Comparison of ENCODE assay signal across 1 cellular context in the genomic region with DNA sequence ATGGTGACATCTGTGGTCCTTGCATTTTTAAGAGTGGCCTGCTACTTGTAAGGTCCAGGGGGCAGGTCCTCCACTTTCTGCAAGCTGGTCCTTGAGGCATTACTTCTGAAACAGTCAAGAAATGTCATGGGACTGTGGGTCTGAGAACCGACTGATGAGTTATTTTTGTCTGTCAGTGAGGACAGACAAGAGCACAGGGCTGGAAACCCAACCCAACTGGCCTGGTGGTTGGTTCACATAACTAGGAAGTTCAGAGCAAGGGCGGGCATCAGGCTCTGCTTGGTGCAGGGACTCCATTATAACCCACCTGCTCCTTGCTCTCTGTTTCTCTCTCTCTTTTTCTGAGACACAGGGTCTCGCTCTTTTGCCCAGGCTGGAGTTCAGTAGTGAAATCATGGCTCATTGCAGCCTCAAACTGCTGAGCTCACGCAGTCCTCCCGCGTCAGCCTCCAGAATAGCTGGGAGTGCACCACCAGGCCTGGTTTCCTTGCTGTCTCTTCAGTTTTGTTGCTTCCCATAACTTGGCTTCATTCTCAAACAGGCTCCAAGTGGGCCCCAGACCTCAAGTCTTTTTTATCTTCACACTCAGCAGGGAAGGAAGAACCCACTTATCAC.
TF ChIP-seq lines count a peak whose summit lies in the region.

No MANE protein-coding gene starts in this region.

TF ChIP-seq in HepG2, 621 proteins besides CTCF, POLR2A, EP300 and RAD21 (continued from another document and continues in another):
- TF ChIP-seq, protein P1, sequence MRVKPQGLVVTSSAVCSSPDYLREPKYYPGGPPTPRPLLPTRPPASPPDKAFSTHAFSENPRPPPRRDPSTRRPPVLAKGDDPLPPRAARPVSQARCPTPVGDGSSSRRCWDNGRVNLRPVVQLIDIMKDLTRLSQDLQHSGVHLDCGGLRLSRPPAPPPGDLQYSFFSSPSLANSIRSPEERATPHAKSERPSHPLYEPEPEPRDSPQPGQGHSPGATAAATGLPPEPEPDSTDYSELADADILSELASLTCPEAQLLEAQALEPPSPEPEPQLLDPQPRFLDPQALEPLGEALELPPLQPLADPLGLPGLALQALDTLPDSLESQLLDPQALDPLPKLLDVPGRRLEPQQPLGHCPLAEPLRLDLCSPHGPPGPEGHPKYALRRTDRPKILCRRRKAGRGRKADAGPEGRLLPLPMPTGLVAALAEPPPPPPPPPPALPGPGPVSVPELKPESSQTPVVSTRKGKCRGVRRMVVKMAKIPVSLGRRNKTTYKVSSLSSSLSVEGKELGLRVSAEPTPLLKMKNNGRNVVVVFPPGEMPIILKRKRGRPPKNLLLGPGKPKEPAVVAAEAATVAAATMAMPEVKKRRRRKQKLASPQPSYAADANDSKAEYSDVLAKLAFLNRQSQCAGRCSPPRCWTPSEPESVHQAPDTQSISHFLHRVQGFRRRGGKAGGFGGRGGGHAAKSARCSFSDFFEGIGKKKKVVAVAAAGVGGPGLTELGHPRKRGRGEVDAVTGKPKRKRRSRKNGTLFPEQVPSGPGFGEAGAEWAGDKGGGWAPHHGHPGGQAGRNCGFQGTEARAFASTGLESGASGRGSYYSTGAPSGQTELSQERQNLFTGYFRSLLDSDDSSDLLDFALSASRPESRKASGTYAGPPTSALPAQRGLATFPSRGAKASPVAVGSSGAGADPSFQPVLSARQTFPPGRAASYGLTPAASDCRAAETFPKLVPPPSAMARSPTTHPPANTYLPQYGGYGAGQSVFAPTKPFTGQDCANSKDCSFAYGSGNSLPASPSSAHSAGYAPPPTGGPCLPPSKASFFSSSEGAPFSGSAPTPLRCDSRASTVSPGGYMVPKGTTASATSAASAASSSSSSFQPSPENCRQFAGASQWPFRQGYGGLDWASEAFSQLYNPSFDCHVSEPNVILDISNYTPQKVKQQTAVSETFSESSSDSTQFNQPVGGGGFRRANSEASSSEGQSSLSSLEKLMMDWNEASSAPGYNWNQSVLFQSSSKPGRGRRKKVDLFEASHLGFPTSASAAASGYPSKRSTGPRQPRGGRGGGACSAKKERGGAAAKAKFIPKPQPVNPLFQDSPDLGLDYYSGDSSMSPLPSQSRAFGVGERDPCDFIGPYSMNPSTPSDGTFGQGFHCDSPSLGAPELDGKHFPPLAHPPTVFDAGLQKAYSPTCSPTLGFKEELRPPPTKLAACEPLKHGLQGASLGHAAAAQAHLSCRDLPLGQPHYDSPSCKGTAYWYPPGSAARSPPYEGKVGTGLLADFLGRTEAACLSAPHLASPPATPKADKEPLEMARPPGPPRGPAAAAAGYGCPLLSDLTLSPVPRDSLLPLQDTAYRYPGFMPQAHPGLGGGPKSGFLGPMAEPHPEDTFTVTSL (CRISPR knock-in tag; IDR thresholded peaks at IDR 0.05; ENCODE audit: borderline replicate concordance) = no peak
- TF ChIP-seq ATF1 (CRISPR knock-in tag; IDR thresholded peaks at IDR 0.05) (no peak), NR3C1 (CRISPR knock-in tag; IDR thresholded peaks at IDR 0.05) (peak; percentile 9; the same call in 1 of the 2 replicates), TAF1 (CRISPR knock-in tag; IDR thresholded peaks at IDR 0.05) (no peak), KLF12 (CRISPR knock-in tag; IDR thresholded peaks at IDR 0.05; ENCODE audit: borderline replicate concordance) (no peak), ZNF253 (CRISPR knock-in tag; IDR thresholded peaks at IDR 0.05; ENCODE audit: borderline replicate concordance) (no peak), ZNF766 (CRISPR knock-in tag; IDR thresholded peaks at IDR 0.05; ENCODE audit: borderline replicate concordance) (no peak), JARID2 (CRISPR knock-in tag; IDR thresholded peaks at IDR 0.05; ENCODE audit: insufficient replicate concordance) (no peak), PAWR (CRISPR knock-in tag; IDR thresholded peaks at IDR 0.05; ENCODE audit: borderline replicate concordance) (no peak), PHF20 (CRISPR knock-in tag; IDR thresholded peaks at IDR 0.05) (no peak), CHD2 (IDR thresholded peaks at IDR 0.05; ENCODE audit: low read depth, low read length) (no peak), HNRNPH1 (optimal IDR thresholded peaks at IDR 0.05; ENCODE audit: low read depth, low read length) (no peak), ZNF10 (CRISPR knock-in tag; IDR thresholded peaks at IDR 0.05; ENCODE audit: borderline replicate concordance, low read depth) (no peak), KDM2A (CRISPR knock-in tag; IDR thresholded peaks at IDR 0.05; ENCODE audit: borderline replicate concordance, low read depth) (no peak), IRX3 (CRISPR knock-in tag; IDR thresholded peaks at IDR 0.05; ENCODE audit: borderline replicate concordance, low read depth) (no peak), ZNF569 (CRISPR knock-in tag; IDR thresholded peaks at IDR 0.05; ENCODE audit: borderline replicate concordance) (no peak), MAFF (IDR thresholded peaks at IDR 0.05; ENCODE audit: low read depth, low read length) (no peak), SIN3A (IDR thresholded peaks at IDR 0.05; ENCODE audit: borderline replicate concordance, low read depth, low read length) (no peak), TBX2 (CRISPR knock-in tag; IDR thresholded peaks at IDR 0.05; ENCODE audit: borderline replicate concordance) (no peak), ZC3H4 (CRISPR knock-in tag; IDR thresholded peaks at IDR 0.05; ENCODE audit: borderline replicate concordance) (0 out of 2 replicates have a peak, but pooled peaks have one; percentile 18), ZNF552 (CRISPR knock-in tag; IDR thresholded peaks at IDR 0.05; ENCODE audit: borderline replicate concordance) (no peak), ZNF652 (CRISPR knock-in tag; IDR thresholded peaks at IDR 0.05; ENCODE audit: borderline replicate concordance, low read depth) (no peak), BHLHE40 (IDR thresholded peaks at IDR 0.05; ENCODE audit: low read length) (no peak)
- TF ChIP-seq, protein P2, sequence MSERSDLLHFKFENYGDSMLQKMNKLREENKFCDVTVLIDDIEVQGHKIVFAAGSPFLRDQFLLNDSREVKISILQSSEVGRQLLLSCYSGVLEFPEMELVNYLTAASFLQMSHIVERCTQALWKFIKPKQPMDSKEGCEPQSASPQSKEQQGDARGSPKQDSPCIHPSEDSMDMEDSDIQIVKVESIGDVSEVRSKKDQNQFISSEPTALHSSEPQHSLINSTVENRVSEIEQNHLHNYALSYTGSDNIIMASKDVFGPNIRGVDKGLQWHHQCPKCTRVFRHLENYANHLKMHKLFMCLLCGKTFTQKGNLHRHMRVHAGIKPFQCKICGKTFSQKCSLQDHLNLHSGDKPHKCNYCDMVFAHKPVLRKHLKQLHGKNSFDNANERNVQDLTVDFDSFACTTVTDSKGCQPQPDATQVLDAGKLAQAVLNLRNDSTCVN (CRISPR knock-in tag; IDR thresholded peaks at IDR 0.05; ENCODE audit: borderline replicate concordance) = no peak
- TF ChIP-seq, protein P3, sequence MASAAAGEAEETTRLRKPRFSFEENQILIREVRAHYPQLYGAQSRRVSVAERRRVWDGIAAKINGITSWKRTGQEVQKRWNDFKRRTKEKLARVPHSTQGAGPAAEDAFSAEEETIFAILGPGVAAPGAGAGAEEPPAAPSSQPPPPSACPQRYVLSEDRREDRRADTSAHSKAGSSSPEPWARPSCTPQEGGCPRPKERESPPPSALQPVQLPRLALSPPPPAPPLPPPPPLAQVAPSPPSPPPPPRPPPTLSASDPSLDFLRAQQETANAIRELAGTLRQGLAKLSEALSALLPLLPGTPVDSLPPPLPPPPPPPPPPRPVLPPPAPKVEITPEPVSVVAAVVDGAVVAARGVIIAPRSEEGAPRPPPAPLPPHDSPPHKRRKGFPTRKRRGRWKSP (CRISPR knock-in tag; IDR thresholded peaks at IDR 0.05) = no peak
- TF ChIP-seq, protein P4, sequence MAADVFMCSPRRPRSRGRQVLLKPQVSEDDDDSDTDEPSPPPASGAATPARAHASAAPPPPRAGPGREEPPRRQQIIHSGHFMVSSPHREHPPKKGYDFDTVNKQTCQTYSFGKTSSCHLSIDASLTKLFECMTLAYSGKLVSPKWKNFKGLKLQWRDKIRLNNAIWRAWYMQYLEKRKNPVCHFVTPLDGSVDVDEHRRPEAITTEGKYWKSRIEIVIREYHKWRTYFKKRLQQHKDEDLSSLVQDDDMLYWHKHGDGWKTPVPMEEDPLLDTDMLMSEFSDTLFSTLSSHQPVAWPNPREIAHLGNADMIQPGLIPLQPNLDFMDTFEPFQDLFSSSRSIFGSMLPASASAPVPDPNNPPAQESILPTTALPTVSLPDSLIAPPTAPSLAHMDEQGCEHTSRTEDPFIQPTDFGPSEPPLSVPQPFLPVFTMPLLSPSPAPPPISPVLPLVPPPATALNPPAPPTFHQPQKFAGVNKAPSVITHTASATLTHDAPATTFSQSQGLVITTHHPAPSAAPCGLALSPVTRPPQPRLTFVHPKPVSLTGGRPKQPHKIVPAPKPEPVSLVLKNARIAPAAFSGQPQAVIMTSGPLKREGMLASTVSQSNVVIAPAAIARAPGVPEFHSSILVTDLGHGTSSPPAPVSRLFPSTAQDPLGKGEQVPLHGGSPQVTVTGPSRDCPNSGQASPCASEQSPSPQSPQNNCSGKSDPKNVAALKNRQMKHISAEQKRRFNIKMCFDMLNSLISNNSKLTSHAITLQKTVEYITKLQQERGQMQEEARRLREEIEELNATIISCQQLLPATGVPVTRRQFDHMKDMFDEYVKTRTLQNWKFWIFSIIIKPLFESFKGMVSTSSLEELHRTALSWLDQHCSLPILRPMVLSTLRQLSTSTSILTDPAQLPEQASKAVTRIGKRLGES (CRISPR knock-in tag; IDR thresholded peaks at IDR 0.05; ENCODE audit: borderline replicate concordance) = no peak
- TF ChIP-seq, protein P5, sequence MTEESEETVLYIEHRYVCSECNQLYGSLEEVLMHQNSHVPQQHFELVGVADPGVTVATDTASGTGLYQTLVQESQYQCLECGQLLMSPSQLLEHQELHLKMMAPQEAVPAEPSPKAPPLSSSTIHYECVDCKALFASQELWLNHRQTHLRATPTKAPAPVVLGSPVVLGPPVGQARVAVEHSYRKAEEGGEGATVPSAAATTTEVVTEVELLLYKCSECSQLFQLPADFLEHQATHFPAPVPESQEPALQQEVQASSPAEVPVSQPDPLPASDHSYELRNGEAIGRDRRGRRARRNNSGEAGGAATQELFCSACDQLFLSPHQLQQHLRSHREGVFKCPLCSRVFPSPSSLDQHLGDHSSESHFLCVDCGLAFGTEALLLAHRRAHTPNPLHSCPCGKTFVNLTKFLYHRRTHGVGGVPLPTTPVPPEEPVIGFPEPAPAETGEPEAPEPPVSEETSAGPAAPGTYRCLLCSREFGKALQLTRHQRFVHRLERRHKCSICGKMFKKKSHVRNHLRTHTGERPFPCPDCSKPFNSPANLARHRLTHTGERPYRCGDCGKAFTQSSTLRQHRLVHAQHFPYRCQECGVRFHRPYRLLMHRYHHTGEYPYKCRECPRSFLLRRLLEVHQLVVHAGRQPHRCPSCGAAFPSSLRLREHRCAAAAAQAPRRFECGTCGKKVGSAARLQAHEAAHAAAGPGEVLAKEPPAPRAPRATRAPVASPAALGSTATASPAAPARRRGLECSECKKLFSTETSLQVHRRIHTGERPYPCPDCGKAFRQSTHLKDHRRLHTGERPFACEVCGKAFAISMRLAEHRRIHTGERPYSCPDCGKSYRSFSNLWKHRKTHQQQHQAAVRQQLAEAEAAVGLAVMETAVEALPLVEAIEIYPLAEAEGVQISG (CRISPR knock-in tag; IDR thresholded peaks at IDR 0.05) = no peak
- TF ChIP-seq, protein P6, sequence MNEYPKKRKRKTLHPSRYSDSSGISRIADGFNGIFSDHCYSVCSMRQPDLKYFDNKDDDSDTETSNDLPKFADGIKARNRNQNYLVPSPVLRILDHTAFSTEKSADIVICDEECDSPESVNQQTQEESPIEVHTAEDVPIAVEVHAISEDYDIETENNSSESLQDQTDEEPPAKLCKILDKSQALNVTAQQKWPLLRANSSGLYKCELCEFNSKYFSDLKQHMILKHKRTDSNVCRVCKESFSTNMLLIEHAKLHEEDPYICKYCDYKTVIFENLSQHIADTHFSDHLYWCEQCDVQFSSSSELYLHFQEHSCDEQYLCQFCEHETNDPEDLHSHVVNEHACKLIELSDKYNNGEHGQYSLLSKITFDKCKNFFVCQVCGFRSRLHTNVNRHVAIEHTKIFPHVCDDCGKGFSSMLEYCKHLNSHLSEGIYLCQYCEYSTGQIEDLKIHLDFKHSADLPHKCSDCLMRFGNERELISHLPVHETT (CRISPR knock-in tag; conservative IDR thresholded peaks at IDR 0.05) = no peak; the same call in 1 of the 2 replicates
- TF ChIP-seq, protein P7, sequence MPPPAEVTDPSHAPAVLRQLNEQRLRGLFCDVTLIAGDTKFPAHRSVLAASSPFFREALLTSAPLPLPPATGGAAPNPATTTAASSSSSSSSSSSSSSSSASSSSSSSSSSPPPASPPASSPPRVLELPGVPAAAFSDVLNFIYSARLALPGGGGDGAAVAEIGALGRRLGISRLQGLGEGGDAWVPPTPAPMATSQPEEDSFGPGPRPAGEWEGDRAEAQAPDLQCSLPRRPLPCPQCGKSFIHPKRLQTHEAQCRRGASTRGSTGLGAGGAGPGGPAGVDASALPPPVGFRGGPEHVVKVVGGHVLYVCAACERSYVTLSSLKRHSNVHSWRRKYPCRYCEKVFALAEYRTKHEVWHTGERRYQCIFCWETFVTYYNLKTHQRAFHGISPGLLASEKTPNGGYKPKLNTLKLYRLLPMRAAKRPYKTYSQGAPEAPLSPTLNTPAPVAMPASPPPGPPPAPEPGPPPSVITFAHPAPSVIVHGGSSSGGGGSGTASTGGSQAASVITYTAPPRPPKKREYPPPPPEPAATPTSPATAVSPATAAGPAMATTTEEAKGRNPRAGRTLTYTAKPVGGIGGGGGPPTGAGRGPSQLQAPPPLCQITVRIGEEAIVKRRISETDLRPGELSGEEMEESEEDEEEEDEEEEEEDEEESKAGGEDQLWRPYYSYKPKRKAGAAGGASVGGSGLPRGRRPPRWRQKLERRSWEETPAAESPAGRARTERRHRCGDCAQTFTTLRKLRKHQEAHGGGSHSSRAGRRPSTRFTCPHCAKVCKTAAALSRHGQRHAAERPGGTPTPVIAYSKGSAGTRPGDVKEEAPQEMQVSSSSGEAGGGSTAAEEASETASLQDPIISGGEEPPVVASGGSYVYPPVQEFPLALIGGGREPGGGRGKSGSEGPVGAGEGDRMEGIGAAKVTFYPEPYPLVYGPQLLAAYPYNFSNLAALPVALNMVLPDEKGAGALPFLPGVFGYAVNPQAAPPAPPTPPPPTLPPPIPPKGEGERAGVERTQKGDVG (CRISPR knock-in tag; IDR thresholded peaks at IDR 0.05; ENCODE audit: borderline replicate concordance) = 0 out of 2 replicates have a peak, but pooled peaks have one; percentile 76
- TF ChIP-seq, protein P8, sequence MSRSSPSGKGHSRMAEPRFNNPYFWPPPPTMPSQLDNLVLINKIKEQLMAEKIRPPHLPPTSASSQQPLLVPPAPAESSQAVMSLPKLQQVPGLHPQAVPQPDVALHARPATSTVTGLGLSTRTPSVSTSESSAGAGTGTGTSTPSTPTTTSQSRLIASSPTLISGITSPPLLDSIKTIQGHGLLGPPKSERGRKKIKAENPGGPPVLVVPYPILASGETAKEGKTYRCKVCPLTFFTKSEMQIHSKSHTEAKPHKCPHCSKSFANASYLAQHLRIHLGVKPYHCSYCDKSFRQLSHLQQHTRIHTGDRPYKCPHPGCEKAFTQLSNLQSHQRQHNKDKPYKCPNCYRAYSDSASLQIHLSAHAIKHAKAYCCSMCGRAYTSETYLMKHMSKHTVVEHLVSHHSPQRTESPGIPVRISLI (CRISPR knock-in tag; IDR thresholded peaks at IDR 0.05; ENCODE audit: borderline replicate concordance) = no peak
- TF ChIP-seq, protein P9, sequence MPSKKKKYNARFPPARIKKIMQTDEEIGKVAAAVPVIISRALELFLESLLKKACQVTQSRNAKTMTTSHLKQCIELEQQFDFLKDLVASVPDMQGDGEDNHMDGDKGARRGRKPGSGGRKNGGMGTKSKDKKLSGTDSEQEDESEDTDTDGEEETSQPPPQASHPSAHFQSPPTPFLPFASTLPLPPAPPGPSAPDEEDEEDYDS (CRISPR knock-in tag; IDR thresholded peaks at IDR 0.05) = no peak
